In genomic region chr1:156691216-156691615, GRCh38 we compare ENCODE assay signal across 24 cellular contexts. TPM values are rescaled to one million over a fixed set of nuclear protein-coding genes. Genes with fewer than 3 reads are reported as not detected.
DNase-seq lines count a peak whose midpoint lies in the region; ATAC-seq, FAIRE-seq and TF ChIP-seq lines count a peak whose summit lies in the region.
"Had no signal": no experiment of that assay in that cellular context is flagged by ENCODE, and none has a peak within 500 bp of the region (broad histone marks: within the 10 kb centered on the region; RNA-seq: fewer than 3 reads in every experiment).

No MANE protein-coding gene starts in this region.

- no peak overlapping the region for H3K23ac ChIP-seq in neuronal stem cell (ENCODE audit: low read depth, low read length, poor library complexity)

- peaks cover 38 to 46% (median 43%) of the 10 kb centered on the region in 11 experiments for H3K27me3 ChIP-seq in BLaER1 treated with 17β-estradiol and CSF1 and Interleukin-3, amounts not matched to agents 10 nM and 100 nM
- H3K27me3 ChIP-seq in Panc1 (ENCODE audit: control insufficient read depth, insufficient read depth, low read length) = no peaks in the 10 kb centered on the region
- H3K27me3 ChIP-seq in hepatocyte = no peaks in the 10 kb centered on the region
- peaks cover 0 to 18% (median 0%) of the 10 kb centered on the region in 3 experiments for H3K27me3 ChIP-seq in neuronal stem cell (ENCODE audit: control insufficient read depth in 3 of 3, insufficient read depth in 3 of 3, low read depth in 1 of 3, low read length in 3 of 3)
- H3K27me3 ChIP-seq: pancreas had no signal

- intact Hi-C loops in Panc1 (cut with micrococcal nuclease; ENCODE audit: unreplicated experiment) = loop anchor here (2.0 to 10.0 kb wide), 2 partner anchors 14 to 174 kb away; partner anchors contain the start of genes CRABP2 and NTRK1

- CTCF ChIA-PET in Panc1 (lab: Charles Lee) = interaction anchor here (0.6 to 5.7 kb wide), 6 partner anchors 11 to 169 kb away, joined by 3 to 118 read pairs (median 40); partner anchors contain the start of genes CRABP2 and NTRK1

- TF ChIP-seq POLR2A in GM12891 (IDR thresholded peaks at IDR 0.05; ENCODE audit: low read depth, low read length) = no peak

- H3K4me1 ChIP-seq in BLaER1 treated with 17β-estradiol and CSF1 and Interleukin-3, amounts not matched to agents 10 nM and 100 nM = peaks cover 33 to 71% (median 56%) of the 10 kb centered on the region in 10 experiments
- H3K4me1 ChIP-seq in Panc1 (ENCODE audit: control insufficient read depth, insufficient read depth, low read length) (peaks cover 56% of the 10 kb centered on the region), hepatocyte (ENCODE audit: insufficient read depth) (peaks cover 54% of the 10 kb centered on the region), neuronal stem cell (ENCODE audit: control insufficient read depth in 2 of 2, insufficient read depth in 1 of 2, low read depth in 1 of 2, low read length in 2 of 2) (peaks cover 47 to 51% of the 10 kb centered on the region in 2 donors)

- H3K79me1 ChIP-seq in neuronal stem cell (ENCODE audit: low read depth, low read length) = no peaks in the 10 kb centered on the region

- peak overlapping the region; percentile 63 for H2BK5ac ChIP-seq in neuronal stem cell (ENCODE audit: low read length)

- H3K4me2 ChIP-seq in BLaER1 treated with 17β-estradiol and CSF1 and Interleukin-3, amounts not matched to agents 10 nM and 100 nM = peak overlapping the region; percentile 60 to 90 (median 78); a peak in 21 of 22 replicates
- H3K4me2 ChIP-seq in hepatocyte (peak overlapping the region; percentile 75), neuronal stem cell (ENCODE audit: insufficient read depth, low read length, poor library complexity, severe bottlenecking) (no peak overlapping the region)

- WGBS in hepatocyte (ENCODE audit: low lambda C conversion rate, missing lambda C conversion rate) = 56% methylated on average over 8 of the region's 9 CpGs
- no CpG with 5 or more reads among the region's 9 CpGs for whole genome bisulfite sequencing in neuronal stem cell (ENCODE audit: extremely low coverage in 2 of 2, insufficient read length in 2 of 2, insufficient replicate concordance in 1 of 2), 2 donors

- peak overlapping the region; percentile 99 for H2AK5ac ChIP-seq in neuronal stem cell (ENCODE audit: low read depth, low read length)

- H2BK12ac ChIP-seq in neuronal stem cell (ENCODE audit: low read length) = peak overlapping the region; percentile 82

- peak overlapping the region; percentile 93 for H3K18ac ChIP-seq in neuronal stem cell (ENCODE audit: low read length)

- TF ChIP-seq CTCF in Panc1 (IDR thresholded peaks at IDR 0.05) (no peak), hepatocyte (IDR thresholded peaks at IDR 0.05; ENCODE audit: poor library complexity) (no peak)

- ATAC-seq in Panc1 (no peak), GM18502 (IDR thresholded peaks at IDR 0.05; ENCODE audit: poor library complexity, unreplicated experiment) (no peak)
- ATAC-seq: pancreas had no signal

- FAIRE-seq in GM12891 (lab: Jason Lieb, UNC) = no peak
- FAIRE-seq: pancreas had no signal

- H3K4me3 ChIP-seq in BLaER1 treated with 17β-estradiol and CSF1 and Interleukin-3, amounts not matched to agents 10 nM and 100 nM = no peak overlapping the region
- no peak overlapping the region; a peak in 1 of 4 replicates for H3K4me3 ChIP-seq in Panc1 (ENCODE audit: low read depth in 2 of 2, low read length in 2 of 2)
- H3K4me3 ChIP-seq in hepatocyte = no peak overlapping the region
- H3K4me3 ChIP-seq in neuronal stem cell (ENCODE audit: low read length in 2 of 2) = no peak overlapping the region
- H3K4me3 ChIP-seq: pancreas, stomach had no signal

- peak overlapping the region; percentile 49 for H2BK15ac ChIP-seq in neuronal stem cell (ENCODE audit: low read length)

- no peaks in the 10 kb centered on the region for H3K9me3 ChIP-seq in BLaER1 treated with 17β-estradiol and CSF1 and Interleukin-3, amounts not matched to agents 10 nM and 100 nM (replicated peaks in 1 of 11)
- H3K9me3 ChIP-seq in Panc1 (ENCODE audit: control insufficient read depth, insufficient read depth, low read depth, low read length) = no peaks in the 10 kb centered on the region
- no peaks in the 10 kb centered on the region for H3K9me3 ChIP-seq in hepatocyte (ENCODE audit: low read depth)
- no peaks in the 10 kb centered on the region for H3K9me3 ChIP-seq in neuronal stem cell (replicated peaks in 1 of 2; ENCODE audit: control insufficient read depth in 2 of 2, insufficient read depth in 1 of 2, low read depth in 1 of 2, low read length in 2 of 2)
- H3K9me3 ChIP-seq: pancreas, stomach had no signal

- no peaks in the 10 kb centered on the region for H3K9me2 ChIP-seq in hepatocyte (replicated peaks; ENCODE audit: insufficient read depth)

- in situ Hi-C loops in Panc1 (cut with HindIII; ENCODE audit: low pct_unique_long_range_greater_than_20kb, low sequenced_read_pairs) = no loop called here

- POLR2A ChIA-PET in Panc1 (lab: Charles Lee) = interaction anchor here (0.6 to 1.7 kb wide), 6 partner anchors 14 to 84 kb away, joined by 3 to 6 read pairs (median 4); partner anchors contain the start of genes CRABP2 and MRPL24

- no peak for DNase-seq in Panc1 (ENCODE audit: low read depth, low spot score)
- no peak for DNase-seq in hepatocyte (ENCODE audit: low spot score)
- no peak for DNase-seq in neuronal stem cell (ENCODE audit: low spot score)
- no peak for DNase-seq in NOMO-1 treated with DMSO at 0.1 percent for 48 hours (lab: John Stamatoyannopoulos, UW; ENCODE audit: unreplicated experiment)
- no peak for DNase-seq in GM12891 (ENCODE audit: insufficient read length, low spot score)
- DNase-seq in activated CD4-positive, CD25-positive, alpha-beta regulatory T cell (lab: John Stamatoyannopoulos, UW) = no peak
- DNase-seq: activated CD4-positive, alpha-beta T cell treated with anti-CD3 and anti-CD28 coated beads, Interleukin-2, amount 50 U/mL, for 1 hour; activated CD8-positive, alpha-beta memory T cell treated with anti-CD3 and anti-CD28 coated beads, Interleukin-2, amount 50 U/mL, for 4 hours; activated gamma-delta T cell treated with Interleukin-2 at 50 U/mL for 16 hours; anterior cingulate cortex; cerebellar nuclear complex; effector CD4-positive, alpha-beta T cell; HFFc6; KBM-7; NCI-H187; NCI-H446 treated with DMSO at 0.1 percent for 48 hours; stimulated activated CD4-positive, alpha-beta T cell treated with anti-CD3 and anti-CD28 coated beads, Interleukin-2, amount 100 ng/mL, for 48 hours; stomach; SW 1271 had no signal

- no peak overlapping the region for H3K14ac ChIP-seq in neuronal stem cell (ENCODE audit: low read length)

- no peak overlapping the region for H4K8ac ChIP-seq in neuronal stem cell (ENCODE audit: low read depth, low read length)

- peaks cover 5% of the 10 kb centered on the region for H3K79me2 ChIP-seq in hepatocyte

- H2AFZ ChIP-seq in hepatocyte = no peak overlapping the region
- peak overlapping the region; percentile 67 for H2AFZ ChIP-seq in neuronal stem cell (ENCODE audit: low read length)

- H3K27ac ChIP-seq in BLaER1 treated with 17β-estradiol and CSF1 and Interleukin-3, amounts not matched to agents 10 nM and 100 nM = no peak overlapping the region
- H3K27ac ChIP-seq in Panc1 (ENCODE audit: low read length) (peak overlapping the region; percentile 95), hepatocyte (peak overlapping the region; percentile 96), neuronal stem cell (replicated peaks; ENCODE audit: low read length) (no peak overlapping the region)
- H3K27ac ChIP-seq: HL-60, pancreas, stomach had no signal

- no TSS peak for BruUV-seq in Panc1 (replicated peaks; lab: Mats Ljungman, UMichigan)

- H3K9ac ChIP-seq in BLaER1 treated with 17β-estradiol and CSF1 and Interleukin-3, amounts not matched to agents 10 nM and 100 nM = peak overlapping the region in 2 of 11 experiments; percentile 36 to 46; a peak in 2 of 22 replicates
- peak overlapping the region; percentile 64 for H3K9ac ChIP-seq in neuronal stem cell (ENCODE audit: low read depth, low read length, poor library complexity)

- no peak overlapping the region for H2BK120ac ChIP-seq in neuronal stem cell (ENCODE audit: low read depth, low read length)

- H4K91ac ChIP-seq in neuronal stem cell (ENCODE audit: low read depth, low read length, poor library complexity) = peak overlapping the region; percentile 19

- H4K20me1 ChIP-seq in BLaER1 treated with 17β-estradiol and CSF1 and Interleukin-3, amounts not matched to agents 10 nM and 100 nM = peaks cover 0 to 26% (median 0%) of the 10 kb centered on the region in 11 experiments; a peak in 7 of 22 replicates
- no peaks in the 10 kb centered on the region for H4K20me1 ChIP-seq in hepatocyte (ENCODE audit: insufficient read depth, poor library complexity, severe bottlenecking)

- H3K4ac ChIP-seq in neuronal stem cell (ENCODE audit: low read length) = no peak overlapping the region

- H3K36me3 ChIP-seq in BLaER1 treated with 17β-estradiol and CSF1 and Interleukin-3, amounts not matched to agents 10 nM and 100 nM = no peaks in the 10 kb centered on the region
- H3K36me3 ChIP-seq in Panc1 (ENCODE audit: control insufficient read depth, insufficient read depth, low read length) (no peaks in the 10 kb centered on the region), hepatocyte (replicated peaks; ENCODE audit: insufficient read depth, low read depth) (no peaks in the 10 kb centered on the region), neuronal stem cell (replicated peaks in 1 of 2; ENCODE audit: control insufficient read depth in 2 of 2, insufficient read depth in 2 of 2, low read length in 2 of 2) (no peaks in the 10 kb centered on the region)
- H3K36me3 ChIP-seq: pancreas, stomach had no signal

RNA-seq across cellular contexts. Expression of gene NES, which starts 14.0 kb away (rescaled TPM):
- 56.3 TPM for total RNA-seq in Panc1 (2021; ENCODE audit: unreplicated experiment)
- 61.1 TPM for polyA plus RNA-seq in Panc1 (2012; ENCODE audit: insufficient read length)
- 7.9 and 13.8 TPM in 2 replicates for total RNA-seq in hepatocyte
- 3.6 and 4.8 TPM in 2 replicates for polyA plus RNA-seq in hepatocyte
- polyA plus RNA-seq in neuronal stem cell (2013, experiment 1 of 2) = 150 TPM
- polyA plus RNA-seq in neuronal stem cell (2013, experiment 2 of 2) = 143 TPM
- polyA plus RNA-seq in GM12891 (2012; ENCODE audit: low read depth, missing spikeins) = 0.01 TPM

RNA-seq across cellular contexts. Expression of gene CRABP2, which starts 14.2 kb away (rescaled TPM):
- total RNA-seq in Panc1 (2021; ENCODE audit: unreplicated experiment) (1,115 TPM), hepatocyte (54.5 and 93.5 TPM in 2 replicates)
- polyA plus RNA-seq in Panc1 (2012; ENCODE audit: insufficient read length) = 1,502 TPM
- polyA plus RNA-seq in hepatocyte = 171 and 195 TPM in 2 replicates
- 479 TPM for polyA plus RNA-seq in neuronal stem cell (2013, experiment 1 of 2)
- polyA plus RNA-seq in neuronal stem cell (2013, experiment 2 of 2) = 474 TPM
- 0.18 TPM for polyA plus RNA-seq in GM12891 (2012; ENCODE audit: low read depth, missing spikeins)

RNA-seq across cellular contexts. Expression of gene METTL25B, which starts 37.1 kb away (rescaled TPM):
- 32.8 TPM for total RNA-seq in Panc1 (2021; ENCODE audit: unreplicated experiment)
- 37.7 TPM for polyA plus RNA-seq in Panc1 (2012; ENCODE audit: insufficient read length)
- total RNA-seq in hepatocyte = 20.6 and 21.8 TPM in 2 replicates
- 22.6 and 24.7 TPM in 2 replicates for polyA plus RNA-seq in hepatocyte
- polyA plus RNA-seq in neuronal stem cell (2013, experiment 1 of 2) = 48.9 TPM
- 45.3 TPM for polyA plus RNA-seq in neuronal stem cell (2013, experiment 2 of 2)
- 17.7 TPM for polyA plus RNA-seq in GM12891 (2012; ENCODE audit: low read depth, missing spikeins)

RNA-seq across cellular contexts. Expression of gene ISG20L2, which starts 37.4 kb away (rescaled TPM):
- 40.6 TPM for total RNA-seq in Panc1 (2021; ENCODE audit: unreplicated experiment)
- 26.9 TPM for polyA plus RNA-seq in Panc1 (2012; ENCODE audit: insufficient read length)
- 22.4 and 27.5 TPM in 2 replicates for total RNA-seq in hepatocyte
- polyA plus RNA-seq in hepatocyte = 13.5 and 16.4 TPM in 2 replicates
- 32.9 TPM for polyA plus RNA-seq in neuronal stem cell (2013, experiment 1 of 2)
- 33.3 TPM for polyA plus RNA-seq in neuronal stem cell (2013, experiment 2 of 2)
- 20.5 TPM for polyA plus RNA-seq in GM12891 (2012; ENCODE audit: low read depth, missing spikeins)

RNA-seq across cellular contexts. Expression of gene BCAN, which starts 49.3 kb away (rescaled TPM):
- total RNA-seq in Panc1 (2021; ENCODE audit: unreplicated experiment) (0.57 TPM), hepatocyte (0.03 and 0.84 TPM in 2 replicates)
- 0.51 TPM for polyA plus RNA-seq in Panc1 (2012; ENCODE audit: insufficient read length)
- not detected in 2 replicates for polyA plus RNA-seq in hepatocyte
- 0.89 TPM for polyA plus RNA-seq in neuronal stem cell (2013, experiment 1 of 2)
- 0.54 TPM for polyA plus RNA-seq in neuronal stem cell (2013, experiment 2 of 2)
- polyA plus RNA-seq in GM12891 (2012; ENCODE audit: low read depth, missing spikeins) = 0.15 TPM
- total RNA-seq: HFFc6, liver had no signal
- polyA plus RNA-seq: pancreas had no signal

Comparison
In these comparisons a context has a peak if more than half of its experiments do, and no peak if none do; other contexts are left out.
1. H3K27ac ChIP-seq: peak in Panc1 (single experiment) and hepatocyte (single experiment); none in BLaER1 treated with 17β-estradiol and CSF1 and Interleukin-3, amounts not matched to agents 10 nM and 100 nM (0 of 11) and neuronal stem cell (single experiment).
2. RNA of gene CRABP2, which starts 14.2 kb away (total RNA-seq): 1,115 TPM in Panc1 (single experiment); 54.5 to 93.5 TPM in hepatocyte; every median in the first group is over 10 times any median in the second.